Comparison of ENCODE assay signal across 8 cellular contexts in genomic region chr7:140060788-140061606, GRCh38. TPM values are rescaled to one million over a fixed set of nuclear protein-coding genes. Genes with fewer than 3 reads are reported as not detected.
A peak's percentile ranks its signal among the peaks of the same experiment; 100 is the strongest.
DNase-seq lines count a peak whose midpoint lies in the region; ATAC-seq and TF ChIP-seq lines count a peak whose summit lies in the region.

No MANE protein-coding gene starts in this region.

- no peak for TF ChIP-seq CTCF in thoracic aorta (IDR thresholded peaks at IDR 0.05)

- POLR2A ChIA-PET in activated CD8-positive, alpha-beta T cell treated with anti-CD3 and anti-CD28 coated beads, Interleukin-2, amount 10 ng/mL, durations not matched to agents 7 days and 5 days (lab: Charles Lee) = interaction anchor here (1.0 to 1.2 kb wide), 2 partner anchors 116 to 243 kb away, joined by 3 read pairs; partner anchors contain the start of gene KDM7A

- peak overlapping the region; percentile 90 for H3K4me3 ChIP-seq in thoracic aorta

- peaks cover 2% of the 10 kb centered on the region for H3K27me3 Mint-ChIP-seq in activated CD4-positive, alpha-beta T cell treated with anti-CD3 and anti-CD28 coated beads, Interleukin-2, amount 10 ng/mL, durations not matched to agents 24 days and 14 days
- H3K27me3 Mint-ChIP-seq in activated CD8-positive, alpha-beta T cell treated with anti-CD3 and anti-CD28 coated beads, Interleukin-2, amount 10 ng/mL, durations not matched to agents 7 days and 5 days (ENCODE audit: low read depth) = no peaks in the 10 kb centered on the region

- peaks cover 23 to 40% of the 10 kb centered on the region in 2 donors for H3K4me1 ChIP-seq in thoracic aorta (ENCODE audit: control insufficient read depth in 1 of 2, low read depth in 2 of 2)

- ATAC-seq in activated CD8-positive, alpha-beta T cell treated with anti-CD3 and anti-CD28 coated beads, Interleukin-2, amount 10 ng/mL, durations not matched to agents 7 days and 5 days = no peak
- ATAC-seq in thoracic aorta (ENCODE audit: insufficient number of reproducible peaks, low FRiP score, low read depth) (no peak), GM19452 (IDR thresholded peaks at IDR 0.05; ENCODE audit: unreplicated experiment) (no peak)

- H3K27me3 ChIP-seq in thoracic aorta (replicated peaks; ENCODE audit: insufficient read depth) = no peaks in the 10 kb centered on the region

- peak overlapping the region; percentile 94 for H3K27ac Mint-ChIP-seq in activated CD4-positive, alpha-beta T cell treated with anti-CD3 and anti-CD28 coated beads, Interleukin-2, amount 10 ng/mL, durations not matched to agents 24 days and 14 days
- H3K27ac Mint-ChIP-seq in activated CD8-positive, alpha-beta T cell treated with anti-CD3 and anti-CD28 coated beads, Interleukin-2, amount 10 ng/mL, durations not matched to agents 7 days and 5 days = peak overlapping the region; percentile 94

- peak overlapping the region; percentile 83 for H3K4me3 Mint-ChIP-seq in activated CD4-positive, alpha-beta T cell treated with anti-CD3 and anti-CD28 coated beads, Interleukin-2, amount 10 ng/mL, durations not matched to agents 24 days and 14 days
- H3K4me3 Mint-ChIP-seq in activated CD8-positive, alpha-beta T cell treated with anti-CD3 and anti-CD28 coated beads, Interleukin-2, amount 10 ng/mL, durations not matched to agents 7 days and 5 days = peak overlapping the region; percentile 92

- CTCF ChIA-PET in activated CD8-positive, alpha-beta T cell treated with anti-CD3 and anti-CD28 coated beads, Interleukin-2, amount 10 ng/mL, durations not matched to agents 7 days and 5 days (lab: Charles Lee) = no interaction called here

- peak; percentile 62 for DNase-seq in activated CD4-positive, alpha-beta T cell treated with anti-CD3 and anti-CD28 coated beads, Interleukin-2, amount 10 ng/mL, durations not matched to agents 24 days and 14 days
- DNase-seq in activated CD4-positive, alpha-beta T cell treated with anti-CD3 and anti-CD28 coated beads, Interleukin-2, amount 50 U/mL, for 1 hour = no peak
- DNase-seq in activated CD8-positive, alpha-beta T cell treated with anti-CD3 and anti-CD28 coated beads, Interleukin-2, amount 10 ng/mL, durations not matched to agents 7 days and 5 days = no peak
- DNase-seq in inferior parietal cortex (ENCODE audit: extremely low spot score) (peak; percentile 23), thoracic aorta (ENCODE audit: low spot score) (no peak)
- DNase-seq in activated effector memory CD4-positive, alpha-beta T cell treated with Interleukin-2 at 50 U/mL for 16 hours = no peak
- DNase-seq in NK-92 treated with Interleukin-12 subunit alpha and Interleukin-12 subunit beta, amount 100 ng/mL, for 24 hours (lab: John Stamatoyannopoulos, UW) = no peak

- peaks cover 37% of the 10 kb centered on the region for H3K36me3 Mint-ChIP-seq in activated CD4-positive, alpha-beta T cell treated with anti-CD3 and anti-CD28 coated beads, Interleukin-2, amount 10 ng/mL, durations not matched to agents 24 days and 14 days (ENCODE audit: low read depth)
- H3K36me3 Mint-ChIP-seq in activated CD8-positive, alpha-beta T cell treated with anti-CD3 and anti-CD28 coated beads, Interleukin-2, amount 10 ng/mL, durations not matched to agents 7 days and 5 days (ENCODE audit: low read depth) = peaks cover 46% of the 10 kb centered on the region

- H3K36me3 ChIP-seq in thoracic aorta = no peaks in the 10 kb centered on the region

- intact Hi-C loops in activated CD4-positive, alpha-beta T cell treated with anti-CD3 and anti-CD28 coated beads, Interleukin-2, amount 10 ng/mL, durations not matched to agents 24 days and 14 days (cut with micrococcal nuclease) = loop anchor here (5.0 kb wide), 5 partner anchors 161 to 829 kb away; partner anchors contain the start of genes RAB19 and UBN2

- H3K9me3 Mint-ChIP-seq in activated CD4-positive, alpha-beta T cell treated with anti-CD3 and anti-CD28 coated beads, Interleukin-2, amount 10 ng/mL, durations not matched to agents 24 days and 14 days = peaks cover 10% of the 10 kb centered on the region
- H3K9me3 Mint-ChIP-seq in activated CD8-positive, alpha-beta T cell treated with anti-CD3 and anti-CD28 coated beads, Interleukin-2, amount 10 ng/mL, durations not matched to agents 7 days and 5 days (ENCODE audit: insufficient read depth) = peaks cover 5% of the 10 kb centered on the region

- H3K27ac ChIP-seq in thoracic aorta = peak overlapping the region; percentile 7 to 88

- no peaks in the 10 kb centered on the region for H3K9me3 ChIP-seq in thoracic aorta

- peaks cover 60% of the 10 kb centered on the region for H3K4me1 Mint-ChIP-seq in activated CD4-positive, alpha-beta T cell treated with anti-CD3 and anti-CD28 coated beads, Interleukin-2, amount 10 ng/mL, durations not matched to agents 24 days and 14 days
- peaks cover 62% of the 10 kb centered on the region for H3K4me1 Mint-ChIP-seq in activated CD8-positive, alpha-beta T cell treated with anti-CD3 and anti-CD28 coated beads, Interleukin-2, amount 10 ng/mL, durations not matched to agents 7 days and 5 days (ENCODE audit: low read depth)

RNA-seq across cellular contexts. Expression of gene PARP12, which starts 1.8 kb away (rescaled TPM):
- total RNA-seq in activated CD4-positive, alpha-beta T cell treated with anti-CD3 and anti-CD28 coated beads, Interleukin-2, amount 10 ng/mL, durations not matched to agents 24 days and 14 days = 53.3 and 55.9 TPM in 2 replicates
- total RNA-seq in activated CD8-positive, alpha-beta T cell treated with anti-CD3 and anti-CD28 coated beads, Interleukin-2, amount 10 ng/mL, durations not matched to agents 7 days and 5 days = 10 to 100 TPM; 96.9 to 98.3 TPM
- total RNA-seq in thoracic aorta = 10 to 100 TPM; 51.6 to 53.1 TPM

Comparison
In these comparisons a context has a peak if more than half of its experiments do, and no peak if none do; other contexts are left out.
1. DNase-seq: peak in activated CD4-positive, alpha-beta T cell treated with anti-CD3 and anti-CD28 coated beads, Interleukin-2, amount 10 ng/mL, durations not matched to agents 24 days and 14 days (single experiment) and inferior parietal cortex (single experiment); none in activated CD4-positive, alpha-beta T cell treated with anti-CD3 and anti-CD28 coated beads, Interleukin-2, amount 50 U/mL, for 1 hour (single experiment), activated CD8-positive, alpha-beta T cell treated with anti-CD3 and anti-CD28 coated beads, Interleukin-2, amount 10 ng/mL, durations not matched to agents 7 days and 5 days (single experiment), thoracic aorta (single experiment), activated effector memory CD4-positive, alpha-beta T cell treated with Interleukin-2 at 50 U/mL for 16 hours (single experiment) and NK-92 treated with Interleukin-12 subunit alpha and Interleukin-12 subunit beta, amount 100 ng/mL, for 24 hours (single experiment).